ENCODE assay signal across 9 cellular contexts in genomic region chr20:63635431-63636141, GRCh38. TPM values are rescaled to one million over a fixed set of nuclear protein-coding genes. Genes with fewer than 3 reads are reported as not detected.
DNase-seq lines count a peak whose midpoint lies in the region; ATAC-seq and TF ChIP-seq lines count a peak whose summit lies in the region.
"Had no signal": no experiment of that assay in that cellular context is flagged by ENCODE, and none has a peak within 500 bp of the region (broad histone marks: within the 10 kb centered on the region; RNA-seq: fewer than 3 reads in every experiment).

No MANE protein-coding gene starts in this region.

- H3K9me3 Mint-ChIP-seq in natural killer cell treated with Interleukin-12 subunit alpha and Interleukin-12 subunit beta and Interleukin-15 and Interleukin-18, amount 100 ng/mL, for 72 hours = no peaks in the 10 kb centered on the region

- TF ChIP-seq CTCF in DOHH2 (IDR thresholded peaks at IDR 0.05; ENCODE audit: low read depth, low read length, poor library complexity, severe bottlenecking) = no peak

- ATAC-seq in natural killer cell treated with Interleukin-12 subunit alpha and Interleukin-12 subunit beta and Interleukin-15 and Interleukin-18, amount 100 ng/mL, for 72 hours = peak; percentile 78 to 86
- ATAC-seq in HG02642 (IDR thresholded peaks at IDR 0.05; ENCODE audit: poor library complexity, unreplicated experiment) (no peak), Right ventricle myocardium superior (ENCODE audit: poor library complexity) (no peak), GM19395 (IDR thresholded peaks at IDR 0.05; ENCODE audit: unreplicated experiment) (no peak), HG03571 (IDR thresholded peaks at IDR 0.05; ENCODE audit: unreplicated experiment) (no peak)
- ATAC-seq: right cardiac atrium had no signal

- no peaks in the 10 kb centered on the region for H3K9me2 ChIP-seq in DOHH2 (replicated peaks; ENCODE audit: control insufficient read depth, low read length)

- H3K9me3 ChIP-seq in DOHH2 (ENCODE audit: control insufficient read depth, insufficient read depth, low read length) = no peaks in the 10 kb centered on the region

- H3K4me3 ChIP-seq in DOHH2 (ENCODE audit: low read length) = peak overlapping the region; percentile 25

- H3K36me3 ChIP-seq in DOHH2 (ENCODE audit: control insufficient read depth, low read length) = no peaks in the 10 kb centered on the region

- peak overlapping the region; percentile 62 for H3K27ac ChIP-seq in DOHH2 (ENCODE audit: low read depth, low read length)

- H3K27me3 ChIP-seq in DOHH2 (ENCODE audit: control insufficient read depth, low read length) = no peaks in the 10 kb centered on the region

- H3K4me2 ChIP-seq in DOHH2 (ENCODE audit: low read length) = peak overlapping the region; percentile 49

- intact Hi-C loops in Right ventricle myocardium superior (cut with DNase I) = no loop called here

- peaks cover 59% of the 10 kb centered on the region for H3K4me1 ChIP-seq in DOHH2 (ENCODE audit: control insufficient read depth, low read length)

- H3K4me1 Mint-ChIP-seq in natural killer cell treated with Interleukin-12 subunit alpha and Interleukin-12 subunit beta and Interleukin-15 and Interleukin-18, amount 100 ng/mL, for 72 hours (ENCODE audit: low read depth in 2 of 2) = peaks cover 25 to 34% of the 10 kb centered on the region in 2 donors

- peak overlapping the region; percentile 60 for H3K4me3 Mint-ChIP-seq in natural killer cell treated with Interleukin-12 subunit alpha and Interleukin-12 subunit beta and Interleukin-15 and Interleukin-18, amount 100 ng/mL, for 72 hours

- H3K79me2 ChIP-seq in DOHH2 (ENCODE audit: control insufficient read depth, low read length) = no peaks in the 10 kb centered on the region

- DNase-seq in NAMALWA (ENCODE audit: low spot score) (peak; percentile 44), activated T-cell treated with anti-CD3 and anti-CD28 coated beads for 1 hour (ENCODE audit: low read depth) (peak; percentile 57), Right ventricle myocardium superior (no peak)
- no peak for DNase-seq in natural killer cell treated with Interleukin-12 subunit alpha and Interleukin-12 subunit beta and Interleukin-15 and Interleukin-18, amount 100 ng/mL, for 72 hours (ENCODE audit: low spot score)

- H3K27ac Mint-ChIP-seq in natural killer cell treated with Interleukin-12 subunit alpha and Interleukin-12 subunit beta and Interleukin-15 and Interleukin-18, amount 100 ng/mL, for 72 hours = peak overlapping the region; percentile 43 to 57

- no peaks in the 10 kb centered on the region for H3K27me3 Mint-ChIP-seq in natural killer cell treated with Interleukin-12 subunit alpha and Interleukin-12 subunit beta and Interleukin-15 and Interleukin-18, amount 100 ng/mL, for 72 hours

- H3K36me3 Mint-ChIP-seq in natural killer cell treated with Interleukin-12 subunit alpha and Interleukin-12 subunit beta and Interleukin-15 and Interleukin-18, amount 100 ng/mL, for 72 hours = no peaks in the 10 kb centered on the region

- H4K20me1 ChIP-seq in DOHH2 (ENCODE audit: control insufficient read depth, insufficient read depth, low read depth, low read length) = no peaks in the 10 kb centered on the region

- peaks cover 15% of the 10 kb centered on the region for H3F3A ChIP-seq in DOHH2 (ENCODE audit: control insufficient read depth, insufficient read depth)

RNA-seq across cellular contexts. Expression of gene GMEB2, which starts 8.7 kb away (rescaled TPM):
- 10 to 100 TPM; 14.7 to 15.5 TPM for total RNA-seq in natural killer cell treated with Interleukin-12 subunit alpha and Interleukin-12 subunit beta and Interleukin-15 and Interleukin-18, amount 100 ng/mL, for 72 hours
- total RNA-seq in Right ventricle myocardium superior = 5.5 TPM

RNA-seq across cellular contexts. Expression of gene STMN3, which starts 17.6 kb away (rescaled TPM):
- total RNA-seq in natural killer cell treated with Interleukin-12 subunit alpha and Interleukin-12 subunit beta and Interleukin-15 and Interleukin-18, amount 100 ng/mL, for 72 hours = 1 to 10 TPM in 1 of 2 donors, under 1 TPM in 1; 0.88 to 3.2 TPM
- total RNA-seq in Right ventricle myocardium superior = 4.3 TPM

RNA-seq across cellular contexts. Expression of gene RTEL1, which starts 22.5 kb away (rescaled TPM):
- total RNA-seq in natural killer cell treated with Interleukin-12 subunit alpha and Interleukin-12 subunit beta and Interleukin-15 and Interleukin-18, amount 100 ng/mL, for 72 hours = 10 to 100 TPM; 32.3 to 76.9 TPM
- total RNA-seq in Right ventricle myocardium superior = 7.3 TPM

Comparison
In these comparisons a context has a peak if more than half of its experiments do, and no peak if none do; other contexts are left out.
1. DNase-seq: peak in NAMALWA (single experiment) and activated T-cell treated with anti-CD3 and anti-CD28 coated beads for 1 hour (single experiment); none in natural killer cell treated with Interleukin-12 subunit alpha and Interleukin-12 subunit beta and Interleukin-15 and Interleukin-18, amount 100 ng/mL, for 72 hours (single experiment) and Right ventricle myocardium superior (single experiment).
2. ATAC-seq: peak in natural killer cell treated with Interleukin-12 subunit alpha and Interleukin-12 subunit beta and Interleukin-15 and Interleukin-18, amount 100 ng/mL, for 72 hours (2 of 2); none in HG02642 (single experiment), Right ventricle myocardium superior (single experiment), GM19395 (single experiment) and HG03571 (single experiment).